ENCODE assay signal across 29 cellular contexts in the genomic region with DNA sequence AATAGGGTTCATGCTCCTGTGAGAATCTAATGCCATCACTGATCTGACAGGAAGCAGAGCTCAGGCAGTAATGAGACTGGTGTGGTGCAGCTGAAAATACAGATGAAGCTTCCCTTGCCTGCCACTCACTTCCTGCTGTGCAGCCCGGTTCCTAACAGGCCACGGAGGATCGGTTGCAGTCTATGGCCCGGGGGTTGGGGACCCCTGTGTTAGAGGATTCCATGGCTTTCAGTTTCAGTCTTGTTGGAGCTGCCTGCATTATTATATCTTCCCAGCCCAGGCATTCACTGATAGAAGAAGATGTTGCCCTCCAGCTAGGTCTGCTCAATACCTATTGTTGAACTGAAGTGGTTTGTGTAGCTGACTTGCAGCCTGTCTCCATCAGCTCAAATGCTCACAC.
"Had no signal": no experiment of that assay in that cellular context is flagged by ENCODE, and none has a peak within 500 bp of the region (broad histone marks: within the 10 kb centered on the region; RNA-seq: fewer than 3 reads in every experiment).

No MANE protein-coding gene starts in this region.

- H3K4me1 Mint-ChIP-seq: immature natural killer cell; naive thymus-derived CD8-positive, alpha-beta T cell; nephron; stimulated activated memory B cell treated with anti-CD40 and anti-IgM and Interleukin-4, amounts not matched to agents 10 μg/mL and 1 μg/mL and 100 μg/mL, for 72 hours; stimulated activated naive CD8-positive, alpha-beta T cell treated with anti-CD3 and anti-CD28 coated beads, Interleukin-15, amount 100 ng/mL, for 72 hours had no signal

- H3K27me3 ChIP-seq: left lung, neutrophil, right lobe of liver, testis, thyroid gland, transverse colon, upper lobe of left lung, vagina had no signal

- H3K4me1 ChIP-seq: left lung, lower lobe of right lung, parathyroid adenoma, psoas muscle, right lobe of liver, testis, thyroid gland, transverse colon, upper lobe of left lung, vagina had no signal

- H3K27ac ChIP-seq: left lung, lower lobe of right lung, neutrophil, parathyroid adenoma, psoas muscle, right lobe of liver, testis, thyroid gland, transverse colon, upper lobe of left lung, vagina had no signal

- H3K79me2 ChIP-seq: parathyroid adenoma had no signal

- H3K4me3 Mint-ChIP-seq: immature natural killer cell; naive thymus-derived CD8-positive, alpha-beta T cell; nephron; neural crest cell; stimulated activated memory B cell treated with anti-CD40 and anti-IgM and Interleukin-4, amounts not matched to agents 10 μg/mL and 1 μg/mL and 100 μg/mL, for 72 hours; stimulated activated naive CD8-positive, alpha-beta T cell treated with anti-CD3 and anti-CD28 coated beads, Interleukin-15, amount 100 ng/mL, for 72 hours had no signal

- H3K36me3 Mint-ChIP-seq: stimulated activated memory B cell treated with anti-CD40 and anti-IgM and Interleukin-4, amounts not matched to agents 10 μg/mL and 1 μg/mL and 100 μg/mL, for 72 hours had no signal

- H3K4me3 ChIP-seq: left lung, lower lobe of right lung, psoas muscle, right lobe of liver, smooth muscle cell, testis, thyroid gland, transverse colon, upper lobe of left lung, vagina had no signal

- DNase-seq: immature natural killer cell; kidney; left colon; left lung; lower lobe of right lung; mammary epithelial cell; mesenchymal stem cell; naive thymus-derived CD8-positive, alpha-beta T cell; occipital lobe; psoas muscle; right lobe of liver; stimulated activated CD4-positive, alpha-beta T cell treated with anti-CD3 and anti-CD28 coated beads, Interleukin-1b, Interleukin-23, amount 100 ng/mL, for 48 hours; stimulated activated CD4-positive, alpha-beta T cell treated with anti-CD3 and anti-CD28 coated beads, Interleukin-2, amount 100 ng/mL, for 48 hours; stimulated activated CD4-positive, alpha-beta T cell treated with anti-CD3 and anti-CD28 coated beads, Interleukin-4, amount 100 ng/mL, for 4 hours; stimulated activated CD8-positive, alpha-beta memory T cell treated with anti-CD3 and anti-CD28 coated beads, Interleukin-4, amount 100 ng/mL, for 48 hours; stimulated activated naive CD4-positive, alpha-beta T cell treated with Interleukin-2 at 50 U/mL for 16 hours; stimulated activated naive CD8-positive, alpha-beta T cell treated with anti-CD3 and anti-CD28 coated beads, Interleukin-15, amount 100 ng/mL, for 72 hours; substantia nigra; testis; thyroid gland; transverse colon; upper lobe of left lung had no signal

- ATAC-seq: left colon; left lung; lower lobe of right lung; naive thymus-derived CD8-positive, alpha-beta T cell; psoas muscle; right lobe of liver; stimulated activated memory B cell treated with anti-CD40 and anti-IgM and Interleukin-4, amounts not matched to agents 10 μg/mL and 1 μg/mL and 100 μg/mL, for 72 hours; stimulated activated naive CD8-positive, alpha-beta T cell treated with anti-CD3 and anti-CD28 coated beads, Interleukin-15, amount 100 ng/mL, for 72 hours had no signal

- H2AFZ ChIP-seq: parathyroid adenoma had no signal

- H3K27ac Mint-ChIP-seq: immature natural killer cell; naive thymus-derived CD8-positive, alpha-beta T cell; nephron; stimulated activated memory B cell treated with anti-CD40 and anti-IgM and Interleukin-4, amounts not matched to agents 10 μg/mL and 1 μg/mL and 100 μg/mL, for 72 hours; stimulated activated naive CD8-positive, alpha-beta T cell treated with anti-CD3 and anti-CD28 coated beads, Interleukin-15, amount 100 ng/mL, for 72 hours had no signal

- H3K4me2 ChIP-seq: smooth muscle cell had no signal

- H3K36me3 ChIP-seq: left lung, lower lobe of right lung, neutrophil, right lobe of liver, thyroid gland, transverse colon, upper lobe of left lung, vagina had no signal

- H3K27me3 Mint-ChIP-seq: stimulated activated memory B cell treated with anti-CD40 and anti-IgM and Interleukin-4, amounts not matched to agents 10 μg/mL and 1 μg/mL and 100 μg/mL, for 72 hours; stimulated activated naive CD8-positive, alpha-beta T cell treated with anti-CD3 and anti-CD28 coated beads, Interleukin-15, amount 100 ng/mL, for 72 hours had no signal

- H3K9ac ChIP-seq: parathyroid adenoma had no signal

- H3K9me3 ChIP-seq: lower lobe of right lung, neutrophil, psoas muscle, right lobe of liver, testis, thyroid gland, upper lobe of left lung, vagina had no signal
